8 cellular contexts compared by ENCODE assay signal in the genomic region with DNA sequence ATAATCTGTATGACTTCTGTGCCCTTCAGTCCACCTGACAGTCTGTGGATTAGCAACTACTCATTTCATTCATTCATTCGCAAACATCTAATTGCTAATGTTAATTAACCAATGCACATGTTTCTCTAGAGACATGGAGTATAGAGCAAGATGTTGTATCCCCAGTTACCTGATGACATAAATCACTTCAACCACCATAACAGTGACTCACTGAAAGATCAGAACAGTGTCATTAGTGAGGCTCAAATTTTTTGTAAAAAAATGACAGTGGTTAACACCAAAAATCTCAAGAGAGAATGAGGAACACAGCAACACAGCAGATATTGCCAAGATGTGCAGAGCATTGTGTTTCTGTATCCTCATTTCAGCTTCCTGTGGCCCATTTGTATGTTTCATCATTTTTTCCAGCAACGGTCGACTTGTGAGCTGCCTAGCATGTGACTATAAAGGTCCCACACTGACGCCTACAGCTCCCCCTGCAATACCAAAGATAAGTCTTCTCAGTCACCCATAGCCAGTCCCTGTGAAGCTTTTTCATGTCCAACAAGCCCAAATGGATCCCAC. TPM values are rescaled to one million over a fixed set of nuclear protein-coding genes. Genes with fewer than 3 reads are reported as not detected.
DNase-seq lines count a peak whose midpoint lies in the region; ATAC-seq, FAIRE-seq and TF ChIP-seq lines count a peak whose summit lies in the region.

No MANE protein-coding gene starts in this region.

- no peak overlapping the region for H3K4me3 ChIP-seq in HAP-1

- no peaks in the 10 kb centered on the region for H3K9me3 Mint-ChIP-seq in Calu3 (ENCODE audit: low read depth, unreplicated experiment)

- TF ChIP-seq CTCF in Calu3 (IDR thresholded peaks at IDR 0.05; ENCODE audit: unreplicated experiment): no peak

- DNase-seq in Calu3: no peak
- DNase-seq in SIG-M5 treated with dmso at 0.1 percent for 504 hours (lab: John Stamatoyannopoulos, UW; ENCODE audit: unreplicated experiment): peak; percentile 98
- DNase-seq in glomerular visceral epithelial cell (ENCODE audit: extremely low spot score): peak; percentile 13
- DNase-seq in GM19239 (ENCODE audit: insufficient read length, low spot score): no peak
- no peak for DNase-seq in NCI-H128 (lab: John Stamatoyannopoulos, UW; ENCODE audit: unreplicated experiment)
- no peak for DNase-seq in HAP-1 (ENCODE audit: low spot score in 2 of 2)
- no peak for DNase-seq in posterior vena cava (ENCODE audit: low spot score)

- peak; percentile 38 for ATAC-seq in GM21786 (IDR thresholded peaks at IDR 0.05; ENCODE audit: unreplicated experiment)

- H3K27ac Mint-ChIP-seq in Calu3 (ENCODE audit: unreplicated experiment): peak overlapping the region; percentile 94

- H3K4me1 Mint-ChIP-seq in Calu3 (ENCODE audit: low read depth, unreplicated experiment): peaks cover 49% of the 10 kb centered on the region

- intact Hi-C loops in Calu3 (cut with micrococcal nuclease; ENCODE audit: unreplicated experiment): no loop called here
- intact Hi-C loops in posterior vena cava (cut with DNase I): no loop called here

- no peak overlapping the region for H3K4me3 Mint-ChIP-seq in Calu3 (ENCODE audit: low read depth, unreplicated experiment)

- in situ Hi-C loops in HAP-1 (cut with MboI; ENCODE audit: low sequenced_read_pairs): no loop called here

- no peaks in the 10 kb centered on the region for H3K27me3 Mint-ChIP-seq in Calu3 (ENCODE audit: unreplicated experiment)

- no peak for FAIRE-seq in GM19239 (lab: Jason Lieb, UNC)

- peaks cover 23% of the 10 kb centered on the region for H3K4me1 ChIP-seq in HAP-1

- peaks cover 34% of the 10 kb centered on the region for H3K36me3 Mint-ChIP-seq in Calu3 (ENCODE audit: insufficient read depth, unreplicated experiment)

- CTCF ChIA-PET in Calu3 (lab: Charles Lee): interaction anchor here (0.6 kb wide), 1 partner anchor 16 kb away, joined by 4 read pairs; no protein-coding TSS in a partner anchor

- H3K27me3 ChIP-seq in HAP-1 (ENCODE audit: low read depth): no peaks in the 10 kb centered on the region

- no peaks in the 10 kb centered on the region for H3K9me3 ChIP-seq in HAP-1

- no peaks in the 10 kb centered on the region for H3K36me3 ChIP-seq in HAP-1 (replicated peaks)

- BruUV-seq in Calu3 (replicated peaks; lab: Mats Ljungman, UMichigan): no TSS peak

RNA-seq across cellular contexts. Expression of a gene that starts 3.7 kb away (rescaled TPM):
- total RNA-seq in Calu3 (2022) (58.5 and 61.2 TPM in 2 replicates), posterior vena cava (10 to 100 TPM; 18.5 to 30.9 TPM)

RNA-seq across cellular contexts. Expression of a gene that starts 29.2 kb away (rescaled TPM):
- total RNA-seq in Calu3 (2022) (not detected in 2 replicates), posterior vena cava (not detected)

Comparison
In these comparisons a context has a peak if more than half of its experiments do, and no peak if none do; other contexts are left out.
1. DNase-seq: peak in SIG-M5 treated with dmso at 0.1 percent for 504 hours (single experiment) and glomerular visceral epithelial cell (single experiment); none in Calu3 (single experiment), GM19239 (single experiment), NCI-H128 (single experiment), HAP-1 (0 of 2) and posterior vena cava (single experiment).